Comparison of ENCODE assay signal across 9 cellular contexts in genomic region chr1:226663327-226663704, GRCh38.
A peak's percentile ranks its signal among the peaks of the same experiment; 100 is the strongest.
DNase-seq lines count a peak whose midpoint lies in the region; ATAC-seq and TF ChIP-seq lines count a peak whose summit lies in the region.
"Had no signal": no experiment of that assay in that cellular context is flagged by ENCODE, and none has a peak within 500 bp of the region (broad histone marks: within the 10 kb centered on the region; RNA-seq: fewer than 3 reads in every experiment).

No MANE protein-coding gene starts in this region.

- no peak for DNase-seq in T-helper 1 cell
- no peak for DNase-seq in activated CD8-positive, alpha-beta T cell treated with anti-CD3 and anti-CD28 coated beads for 36 hours
- DNase-seq in immature natural killer cell, result no peak
- DNase-seq in activated CD8-positive, alpha-beta memory T cell treated with anti-CD3 and anti-CD28 coated beads, Interleukin-2, amount 50 U/mL, for 48 hours, result no peak
- DNase-seq in OCI-M2 (lab: John Stamatoyannopoulos, UW; ENCODE audit: unreplicated experiment), result no peak
- no peak for DNase-seq in DMS79 treated with DMSO at 0.1 percent for 48 hours (lab: John Stamatoyannopoulos, UW)
- DNase-seq: NCI-H748 treated with DMSO at 0.1 percent for 48 hours had no signal

- POLR2A ChIA-PET in activated CD8-positive, alpha-beta T cell treated with anti-CD3 and anti-CD28 coated beads for 36 hours (lab: Charles Lee), result interaction anchor here (0.8 to 5.1 kb wide), 11 partner anchors 10 to 71 kb away, joined by 3 to 56 read pairs (median 5); no protein-coding TSS in a partner anchor

- no peak for ATAC-seq in activated CD8-positive, alpha-beta T cell treated with anti-CD3 and anti-CD28 coated beads for 36 hours
- no peak for ATAC-seq in stimulated activated memory B cell treated with anti-CD40 and anti-IgM and Interleukin-4, amounts not matched to agents 10 μg/mL and 1 μg/mL and 100 μg/mL, for 72 hours

- H3K36me3 Mint-ChIP-seq in T-helper 1 cell treated with Interleukin-12 subunit alpha and Interleukin-12 subunit beta and Interleukin-4 antibody, amounts not matched to agents 30 μg/mL and 1 μg/mL, for 36 hours (ENCODE audit: low read depth), result peaks cover 8% of the 10 kb centered on the region
- H3K36me3 Mint-ChIP-seq in activated CD8-positive, alpha-beta T cell treated with anti-CD3 and anti-CD28 coated beads for 36 hours (ENCODE audit: low read depth), result peaks cover 31% of the 10 kb centered on the region
- H3K36me3 Mint-ChIP-seq in immature natural killer cell, result peaks cover 0 to 3% (median 0%) of the 10 kb centered on the region in 3 donors
- H3K36me3 Mint-ChIP-seq in stimulated activated memory B cell treated with anti-CD40 and anti-IgM and Interleukin-4, amounts not matched to agents 10 μg/mL and 1 μg/mL and 100 μg/mL, for 72 hours, result peaks cover 27% of the 10 kb centered on the region

- TF ChIP-seq CTCF in activated CD8-positive, alpha-beta T cell treated with anti-CD3 and anti-CD28 coated beads for 36 hours (IDR thresholded peaks at IDR 0.05), result no peak

- CTCF ChIA-PET in activated CD8-positive, alpha-beta T cell treated with anti-CD3 and anti-CD28 coated beads for 36 hours (lab: Charles Lee), result interaction anchor here (1.0 to 3.3 kb wide), 16 partner anchors 9 to 255 kb away, joined by 3 to 22 read pairs (median 5); partner anchors contain the start of genes ITPKB and PARP1

- intact Hi-C loops in activated CD8-positive, alpha-beta T cell treated with anti-CD3 and anti-CD28 coated beads for 36 hours (cut with micrococcal nuclease), result loop anchor here (1.0 kb wide), 1 partner anchor 14 kb away; no protein-coding TSS in a partner anchor

- no peaks in the 10 kb centered on the region for H3K9me3 Mint-ChIP-seq in T-helper 1 cell treated with Interleukin-12 subunit alpha and Interleukin-12 subunit beta and Interleukin-4 antibody, amounts not matched to agents 30 μg/mL and 1 μg/mL, for 36 hours
- no peaks in the 10 kb centered on the region for H3K9me3 Mint-ChIP-seq in activated CD8-positive, alpha-beta T cell treated with anti-CD3 and anti-CD28 coated beads for 36 hours
- no peaks in the 10 kb centered on the region for H3K9me3 Mint-ChIP-seq in immature natural killer cell
- no peaks in the 10 kb centered on the region for H3K9me3 Mint-ChIP-seq in stimulated activated memory B cell treated with anti-CD40 and anti-IgM and Interleukin-4, amounts not matched to agents 10 μg/mL and 1 μg/mL and 100 μg/mL, for 72 hours

- peak overlapping the region; percentile 69 for H3K4me3 Mint-ChIP-seq in T-helper 1 cell treated with Interleukin-12 subunit alpha and Interleukin-12 subunit beta and Interleukin-4 antibody, amounts not matched to agents 30 μg/mL and 1 μg/mL, for 36 hours
- H3K4me3 Mint-ChIP-seq in activated CD8-positive, alpha-beta T cell treated with anti-CD3 and anti-CD28 coated beads for 36 hours, result peak overlapping the region; percentile 49
- H3K4me3 Mint-ChIP-seq in immature natural killer cell, result peak overlapping the region; percentile 73 to 87 (median 81)
- H3K4me3 Mint-ChIP-seq in stimulated activated memory B cell treated with anti-CD40 and anti-IgM and Interleukin-4, amounts not matched to agents 10 μg/mL and 1 μg/mL and 100 μg/mL, for 72 hours, result peak overlapping the region; percentile 38

- H3K27me3 Mint-ChIP-seq in T-helper 1 cell treated with Interleukin-12 subunit alpha and Interleukin-12 subunit beta and Interleukin-4 antibody, amounts not matched to agents 30 μg/mL and 1 μg/mL, for 36 hours (ENCODE audit: low read depth), result no peaks in the 10 kb centered on the region
- H3K27me3 Mint-ChIP-seq in activated CD8-positive, alpha-beta T cell treated with anti-CD3 and anti-CD28 coated beads for 36 hours, result no peaks in the 10 kb centered on the region
- H3K27me3 Mint-ChIP-seq in immature natural killer cell (ENCODE audit: low read depth in 3 of 3), result peaks cover 17 to 31% (median 20%) of the 10 kb centered on the region in 3 donors
- H3K27me3 Mint-ChIP-seq in stimulated activated memory B cell treated with anti-CD40 and anti-IgM and Interleukin-4, amounts not matched to agents 10 μg/mL and 1 μg/mL and 100 μg/mL, for 72 hours, result no peaks in the 10 kb centered on the region

- peaks cover 65% of the 10 kb centered on the region for H3K4me1 Mint-ChIP-seq in T-helper 1 cell treated with Interleukin-12 subunit alpha and Interleukin-12 subunit beta and Interleukin-4 antibody, amounts not matched to agents 30 μg/mL and 1 μg/mL, for 36 hours (ENCODE audit: low read depth)
- peaks cover 98% of the 10 kb centered on the region for H3K4me1 Mint-ChIP-seq in activated CD8-positive, alpha-beta T cell treated with anti-CD3 and anti-CD28 coated beads for 36 hours (ENCODE audit: low read depth)
- peaks cover 94 to 95% of the 10 kb centered on the region in 2 donors for H3K4me1 Mint-ChIP-seq in immature natural killer cell
- no peaks in the 10 kb centered on the region for H3K4me1 Mint-ChIP-seq in stimulated activated memory B cell treated with anti-CD40 and anti-IgM and Interleukin-4, amounts not matched to agents 10 μg/mL and 1 μg/mL and 100 μg/mL, for 72 hours

- peak overlapping the region; percentile 89 for H3K27ac Mint-ChIP-seq in T-helper 1 cell treated with Interleukin-12 subunit alpha and Interleukin-12 subunit beta and Interleukin-4 antibody, amounts not matched to agents 30 μg/mL and 1 μg/mL, for 36 hours
- H3K27ac Mint-ChIP-seq in activated CD8-positive, alpha-beta T cell treated with anti-CD3 and anti-CD28 coated beads for 36 hours, result peak overlapping the region; percentile 96
- peak overlapping the region in 4 of 6 donors; percentile 99 to 100 (median 100) for H3K27ac Mint-ChIP-seq in immature natural killer cell
- H3K27ac Mint-ChIP-seq in stimulated activated memory B cell treated with anti-CD40 and anti-IgM and Interleukin-4, amounts not matched to agents 10 μg/mL and 1 μg/mL and 100 μg/mL, for 72 hours, result no peak overlapping the region
